9 cellular contexts compared by ENCODE assay signal in the genomic region with DNA sequence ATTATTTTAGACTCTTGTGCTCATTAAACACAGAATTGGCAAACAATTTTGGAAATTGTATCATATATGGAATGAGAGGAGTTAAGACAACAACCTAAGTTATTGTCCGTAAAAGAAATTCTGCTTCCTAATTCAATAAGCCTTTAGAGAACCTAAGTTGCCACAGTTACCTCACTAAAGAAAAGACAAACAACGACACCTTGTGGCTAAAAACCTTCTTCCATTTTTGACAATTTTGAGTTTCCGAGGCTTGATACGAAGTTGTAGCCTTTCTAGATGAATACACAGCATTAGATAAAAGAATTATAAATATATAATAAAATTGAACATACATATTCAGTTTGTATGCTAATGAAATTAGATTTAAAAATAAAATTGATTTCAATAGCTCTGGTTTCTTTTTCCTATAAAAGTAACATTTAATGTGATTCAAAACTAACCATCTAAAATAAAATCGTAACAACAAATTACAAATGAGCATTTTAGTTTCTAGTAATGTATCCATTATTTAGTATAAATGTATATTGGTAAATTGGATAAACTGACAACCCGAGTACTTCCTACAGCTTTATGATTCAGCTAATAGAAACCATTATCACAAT.
DNase-seq lines count a peak whose midpoint lies in the region; ATAC-seq, FAIRE-seq and TF ChIP-seq lines count a peak whose summit lies in the region.
"Had no signal": no experiment of that assay in that cellular context is flagged by ENCODE, and none has a peak within 500 bp of the region (broad histone marks: within the 10 kb centered on the region; RNA-seq: fewer than 3 reads in every experiment).

No MANE protein-coding gene starts in this region.

- H2AFZ ChIP-seq in IMR-90 (replicated peaks; ENCODE audit: low read length, poor library complexity) = no peak overlapping the region

- in situ Hi-C loops in IMR-90 (cut with MboI; ENCODE audit: low sequenced_read_pairs) = loop anchor here (25.0 kb wide), 2 partner anchors 775 to 1175 kb away; no protein-coding TSS in a partner anchor

- no peak for FAIRE-seq in small intestine (lab: Jason Lieb, UNC)

- H2BK20ac ChIP-seq in IMR-90 (ENCODE audit: low read depth, low read length) = no peak overlapping the region

- H3K27me3 ChIP-seq in IMR-90 (ENCODE audit: control insufficient read depth, insufficient read depth, low read length) (no peaks in the 10 kb centered on the region), small intestine (ENCODE audit: control insufficient read depth in 2 of 2, insufficient read depth in 2 of 2, low read length in 2 of 2) (no peaks in the 10 kb centered on the region)

- peak; percentile 83 for ATAC-seq in GM18519 (IDR thresholded peaks at IDR 0.05; ENCODE audit: low FRiP score, unreplicated experiment)
- ATAC-seq in IMR-90 (ENCODE audit: low read depth) = peak; percentile 46
- no peak for ATAC-seq in GM21360 (IDR thresholded peaks at IDR 0.05; ENCODE audit: unreplicated experiment)

- H3K4ac ChIP-seq in IMR-90 (ENCODE audit: low read depth, low read length) = no peak overlapping the region

- no peak overlapping the region for H3K23ac ChIP-seq in IMR-90 (ENCODE audit: low read depth, low read length)

- H3K27me3 Mint-ChIP-seq in activated T-helper 1 cell treated with anti-CD3 and anti-CD28 coated beads, Interleukin-12 subunit alpha, Interleukin-12 subunit beta, Interleukin-2, Interleukin-4 antibody, amounts not matched to agents 30 ng/mL and 10 ng/mL and 1 ng/mL, durations not matched to agents 14 hours and 24 hours and 36 hours (ENCODE audit: insufficient read depth) = no peaks in the 10 kb centered on the region

- no peak overlapping the region for H2BK15ac ChIP-seq in IMR-90 (ENCODE audit: low read depth, low read length)

- H3K27ac ChIP-seq in IMR-90 (ENCODE audit: insufficient read depth, low read length) (no peak overlapping the region), small intestine (ENCODE audit: low read depth in 1 of 2, low read length in 1 of 2) (no peak overlapping the region)

- WGBS in IMR-90 (ENCODE audit: extremely low coverage in 2 of 2, insufficient read length in 1 of 2), 2 experiments = no CpG with 5 or more reads among the region's 6 CpGs
- 31 to 34% (median 31%) methylated on average over 6 of the region's 6 CpGs for WGBS in small intestine, 3 donors

- H4K20me1 ChIP-seq in IMR-90 (ENCODE audit: insufficient read depth, low read length) = no peaks in the 10 kb centered on the region

- H3K9me1 ChIP-seq in IMR-90 (ENCODE audit: insufficient read depth, low read length) = no peaks in the 10 kb centered on the region

- intact Hi-C loops in IMR-90 (cut with micrococcal nuclease) = loop anchor here (1.0 to 10.0 kb wide), 3 partner anchors 122 to 1172 kb away; no protein-coding TSS in a partner anchor
- intact Hi-C loops in activated T-helper 1 cell treated with anti-CD3 and anti-CD28 coated beads, Interleukin-12 subunit alpha, Interleukin-12 subunit beta, Interleukin-2, Interleukin-4 antibody, amounts not matched to agents 30 ng/mL and 10 ng/mL and 1 ng/mL, durations not matched to agents 14 hours and 24 hours and 36 hours (cut with micrococcal nuclease) = loop anchor here (10.0 kb wide), 1 partner anchor 772 kb away; no protein-coding TSS in a partner anchor

- H3K4me3 ChIP-seq in IMR-90 (ENCODE audit: insufficient read depth, low read depth, low read length) = no peak overlapping the region
- no peak overlapping the region for H3K4me3 ChIP-seq in small intestine (ENCODE audit: low read depth in 1 of 2, low read length in 2 of 2)
- H3K4me3 ChIP-seq: HAP-1 had no signal

- TF ChIP-seq RAD21 in IMR-90 (IDR thresholded peaks at IDR 0.05; ENCODE audit: low read length) = peak; percentile 77

- H4K8ac ChIP-seq in IMR-90 (ENCODE audit: low read depth in 2 of 2, low read length in 2 of 2) = no peak overlapping the region

- H3K14ac ChIP-seq in IMR-90 (replicated peaks; ENCODE audit: low read depth, low read length) = no peak overlapping the region

- no peak overlapping the region for H3K4me2 ChIP-seq in IMR-90 (ENCODE audit: low read depth, low read length)

- no peak overlapping the region for H4K5ac ChIP-seq in IMR-90 (ENCODE audit: low read depth, low read length)

- no peaks in the 10 kb centered on the region for H3K79me1 ChIP-seq in IMR-90 (ENCODE audit: low read depth in 1 of 2, low read length in 2 of 2)

- H3K9ac ChIP-seq in IMR-90 (ENCODE audit: low read depth, low read length) = no peak overlapping the region

- H3K56ac ChIP-seq in IMR-90 (ENCODE audit: extremely low read depth, insufficient read depth, low read length) = no peak overlapping the region

- no peak overlapping the region for H3K18ac ChIP-seq in IMR-90 (ENCODE audit: low read depth, low read length)

- H3K9me3 ChIP-seq in IMR-90 (ENCODE audit: control insufficient read depth, insufficient read depth, low read length) = peaks cover 5% of the 10 kb centered on the region
- H3K9me3 ChIP-seq in small intestine (ENCODE audit: control insufficient read depth, low read depth) = no peaks in the 10 kb centered on the region
- H3K9me3 ChIP-seq: HAP-1 had no signal

- no peaks in the 10 kb centered on the region for H3K4me1 Mint-ChIP-seq in activated T-helper 1 cell treated with anti-CD3 and anti-CD28 coated beads, Interleukin-12 subunit alpha, Interleukin-12 subunit beta, Interleukin-2, Interleukin-4 antibody, amounts not matched to agents 30 ng/mL and 10 ng/mL and 1 ng/mL, durations not matched to agents 14 hours and 24 hours and 36 hours (ENCODE audit: low read depth)

- TF ChIP-seq CTCF in IMR-90 (conservative IDR thresholded peaks at IDR 0.05; ENCODE audit: low read depth, low read length) = peak; percentile 58

- no peaks in the 10 kb centered on the region for H3K4me1 ChIP-seq in IMR-90 (ENCODE audit: control insufficient read depth, insufficient read depth, low read length)
- no peaks in the 10 kb centered on the region for H3K4me1 ChIP-seq in small intestine (ENCODE audit: control insufficient read depth in 2 of 2, insufficient read depth in 1 of 2, low read depth in 1 of 2, low read length in 1 of 2)
- H3K4me1 ChIP-seq: HAP-1 had no signal

- no peak overlapping the region for H4K91ac ChIP-seq in IMR-90 (ENCODE audit: insufficient read depth, low read depth, low read length)

- dilution Hi-C loops in IMR-90 (cut with HindIII; ENCODE audit: low sequenced_read_pairs, unreplicated experiment) = no loop called here

- H2BK5ac ChIP-seq in IMR-90 (ENCODE audit: low read depth, low read length, poor library complexity, severe bottlenecking) = no peak overlapping the region

- no TSS peak for BruUV-seq in IMR-90 (replicated peaks; lab: Mats Ljungman, UMichigan)

- CTCF ChIA-PET in IMR-90 (lab: Yijun Ruan, JAX) = no interaction called here

- H2AK9ac ChIP-seq in IMR-90 (replicated peaks; ENCODE audit: low read depth, low read length, poor library complexity) = no peak overlapping the region

- POLR2A ChIA-PET in IMR-90 (lab: Charles Lee; ENCODE audit: unreplicated experiment) = no interaction called here

- H2AK5ac ChIP-seq in IMR-90 (ENCODE audit: low read depth, low read length) = no peak overlapping the region

- H3K36me3 ChIP-seq in IMR-90 (ENCODE audit: control insufficient read depth, insufficient read depth, low read length) (no peaks in the 10 kb centered on the region), small intestine (ENCODE audit: control insufficient read depth in 2 of 2, insufficient read depth in 2 of 2, low read length in 2 of 2) (no peaks in the 10 kb centered on the region)
- H3K36me3 ChIP-seq: HAP-1 had no signal

- no peak overlapping the region for H2BK120ac ChIP-seq in IMR-90 (ENCODE audit: low read depth, low read length)

- peaks cover under 1% of the 10 kb centered on the region for H3K9me3 Mint-ChIP-seq in activated T-helper 1 cell treated with anti-CD3 and anti-CD28 coated beads, Interleukin-12 subunit alpha, Interleukin-12 subunit beta, Interleukin-2, Interleukin-4 antibody, amounts not matched to agents 30 ng/mL and 10 ng/mL and 1 ng/mL, durations not matched to agents 14 hours and 24 hours and 36 hours

- no peak for TF ChIP-seq POLR2A in IMR-90 (IDR thresholded peaks at IDR 0.05; ENCODE audit: low read depth, low read length)

- H3K36me3 Mint-ChIP-seq in activated T-helper 1 cell treated with anti-CD3 and anti-CD28 coated beads, Interleukin-12 subunit alpha, Interleukin-12 subunit beta, Interleukin-2, Interleukin-4 antibody, amounts not matched to agents 30 ng/mL and 10 ng/mL and 1 ng/mL, durations not matched to agents 14 hours and 24 hours and 36 hours (ENCODE audit: low read depth) = no peaks in the 10 kb centered on the region

- H3K27ac Mint-ChIP-seq in activated T-helper 1 cell treated with anti-CD3 and anti-CD28 coated beads, Interleukin-12 subunit alpha, Interleukin-12 subunit beta, Interleukin-2, Interleukin-4 antibody, amounts not matched to agents 30 ng/mL and 10 ng/mL and 1 ng/mL, durations not matched to agents 14 hours and 24 hours and 36 hours = no peak overlapping the region

- DNase-seq in AG08396 (ENCODE audit: low spot score) = peak; percentile 19
- peak; percentile 62 for DNase-seq in IMR-90
- DNase-seq in SHP77 (lab: John Stamatoyannopoulos, UW) = peak; percentile 9 to 33
- DNase-seq in fibroblast of the conjunctiva (ENCODE audit: low read depth) = peak; percentile 63
- peak; percentile 12 for DNase-seq in small intestine
- DNase-seq in activated T-helper 1 cell treated with anti-CD3 and anti-CD28 coated beads, Interleukin-12 subunit alpha, Interleukin-12 subunit beta, Interleukin-2, Interleukin-4 antibody, amounts not matched to agents 30 ng/mL and 10 ng/mL and 1 ng/mL, durations not matched to agents 14 hours and 24 hours and 36 hours (ENCODE audit: low spot score) = no peak

- H3K4me3 Mint-ChIP-seq in activated T-helper 1 cell treated with anti-CD3 and anti-CD28 coated beads, Interleukin-12 subunit alpha, Interleukin-12 subunit beta, Interleukin-2, Interleukin-4 antibody, amounts not matched to agents 30 ng/mL and 10 ng/mL and 1 ng/mL, durations not matched to agents 14 hours and 24 hours and 36 hours = no peak overlapping the region

TF ChIP-seq in IMR-90, 13 proteins besides CTCF, POLR2A, EP300 and RAD21:
- TF ChIP-seq RFX5 (IDR thresholded peaks at IDR 0.05; ENCODE audit: low read depth, low read length) (no peak), SMC3 (IDR thresholded peaks at IDR 0.05; ENCODE audit: low read depth, low read length) (peak; percentile 64), CEBPB (IDR thresholded peaks at IDR 0.05; ENCODE audit: low read depth, low read length) (no peak)
